In genomic region chr4:161252520-161253141, GRCh38 we compare ENCODE assay signal across 8 cellular contexts.
DNase-seq lines count a peak whose midpoint lies in the region; ATAC-seq and TF ChIP-seq lines count a peak whose summit lies in the region.

No MANE protein-coding gene starts in this region.

- in situ Hi-C loops in Panc1 (cut with HindIII; ENCODE audit: low pct_unique_long_range_greater_than_20kb, low sequenced_read_pairs) = no loop called here

- H3K27me3 Mint-ChIP-seq in T-helper 2 cell treated with Interferon-gamma antibody and Interleukin-4, amounts not matched to agents 5 μg/mL and 100 μg/mL, for 36 hours (ENCODE audit: low read depth) = no peaks in the 10 kb centered on the region

- DNase-seq in AML-193 (lab: John Stamatoyannopoulos, UW) (peak; percentile 27 to 30), Panc1 (ENCODE audit: low read depth, low spot score) (peak; percentile 33), glomerular endothelial cell (ENCODE audit: extremely low read depth, low read depth, low spot score) (peak; percentile 25), T-helper 9 cell (no peak), SIG-M5 (lab: John Stamatoyannopoulos, UW) (no peak)
- no peak for DNase-seq in T-helper 2 cell treated with Interferon-gamma antibody and Interleukin-4, amounts not matched to agents 5 μg/mL and 100 μg/mL, for 36 hours (ENCODE audit: low spot score)

- no peak overlapping the region for H3K27ac Mint-ChIP-seq in T-helper 2 cell treated with Interferon-gamma antibody and Interleukin-4, amounts not matched to agents 5 μg/mL and 100 μg/mL, for 36 hours

- POLR2A ChIA-PET in Panc1 (lab: Charles Lee) = no interaction called here

- no peak overlapping the region for H3K27ac ChIP-seq in Panc1 (ENCODE audit: low read length)

- intact Hi-C loops in Panc1 (cut with micrococcal nuclease; ENCODE audit: unreplicated experiment) = loop anchor here (10.0 kb wide), 1 partner anchor 912 kb away; the partner anchor contains the start of gene FSTL5

- no peaks in the 10 kb centered on the region for H3K4me1 ChIP-seq in Panc1 (ENCODE audit: control insufficient read depth, insufficient read depth, low read length)

- TF ChIP-seq CTCF in Panc1 (IDR thresholded peaks at IDR 0.05) = peak; percentile 72

- no peaks in the 10 kb centered on the region for H3K36me3 ChIP-seq in Panc1 (ENCODE audit: control insufficient read depth, insufficient read depth, low read length)

- no peaks in the 10 kb centered on the region for H3K4me1 Mint-ChIP-seq in T-helper 2 cell treated with Interferon-gamma antibody and Interleukin-4, amounts not matched to agents 5 μg/mL and 100 μg/mL, for 36 hours (ENCODE audit: low read depth)

- no TSS peak for BruUV-seq in Panc1 (replicated peaks; lab: Mats Ljungman, UMichigan)

- H3K4me3 ChIP-seq in Panc1 (ENCODE audit: low read depth in 2 of 2, low read length in 2 of 2) = no peak overlapping the region

- H3K27me3 ChIP-seq in Panc1 (ENCODE audit: control insufficient read depth, insufficient read depth, low read length) = no peaks in the 10 kb centered on the region

- no peaks in the 10 kb centered on the region for H3K36me3 Mint-ChIP-seq in T-helper 2 cell treated with Interferon-gamma antibody and Interleukin-4, amounts not matched to agents 5 μg/mL and 100 μg/mL, for 36 hours (ENCODE audit: low read depth)

- H3K9me3 ChIP-seq in Panc1 (ENCODE audit: control insufficient read depth, insufficient read depth, low read depth, low read length) = no peaks in the 10 kb centered on the region

- H3K9me3 Mint-ChIP-seq in T-helper 2 cell treated with Interferon-gamma antibody and Interleukin-4, amounts not matched to agents 5 μg/mL and 100 μg/mL, for 36 hours = peaks cover 32% of the 10 kb centered on the region

- CTCF ChIA-PET in Panc1 (lab: Charles Lee) = no interaction called here

- ATAC-seq in GM18867 (IDR thresholded peaks at IDR 0.05; ENCODE audit: unreplicated experiment) (peak; percentile 79), HG03097 (IDR thresholded peaks at IDR 0.05; ENCODE audit: low FRiP score, unreplicated experiment) (peak; percentile 67), Panc1 (no peak)

- no peak overlapping the region for H3K4me3 Mint-ChIP-seq in T-helper 2 cell treated with Interferon-gamma antibody and Interleukin-4, amounts not matched to agents 5 μg/mL and 100 μg/mL, for 36 hours

Comparison
In these comparisons a context has a peak if more than half of its experiments do, and no peak if none do; other contexts are left out.
1. DNase-seq: peak in AML-193 (2 of 2), Panc1 (single experiment) and glomerular endothelial cell (single experiment); none in T-helper 9 cell (single experiment), SIG-M5 (single experiment) and T-helper 2 cell treated with Interferon-gamma antibody and Interleukin-4, amounts not matched to agents 5 μg/mL and 100 μg/mL, for 36 hours (single experiment).